Comparison of ENCODE assay signal across 8 cellular contexts in the genomic region with DNA sequence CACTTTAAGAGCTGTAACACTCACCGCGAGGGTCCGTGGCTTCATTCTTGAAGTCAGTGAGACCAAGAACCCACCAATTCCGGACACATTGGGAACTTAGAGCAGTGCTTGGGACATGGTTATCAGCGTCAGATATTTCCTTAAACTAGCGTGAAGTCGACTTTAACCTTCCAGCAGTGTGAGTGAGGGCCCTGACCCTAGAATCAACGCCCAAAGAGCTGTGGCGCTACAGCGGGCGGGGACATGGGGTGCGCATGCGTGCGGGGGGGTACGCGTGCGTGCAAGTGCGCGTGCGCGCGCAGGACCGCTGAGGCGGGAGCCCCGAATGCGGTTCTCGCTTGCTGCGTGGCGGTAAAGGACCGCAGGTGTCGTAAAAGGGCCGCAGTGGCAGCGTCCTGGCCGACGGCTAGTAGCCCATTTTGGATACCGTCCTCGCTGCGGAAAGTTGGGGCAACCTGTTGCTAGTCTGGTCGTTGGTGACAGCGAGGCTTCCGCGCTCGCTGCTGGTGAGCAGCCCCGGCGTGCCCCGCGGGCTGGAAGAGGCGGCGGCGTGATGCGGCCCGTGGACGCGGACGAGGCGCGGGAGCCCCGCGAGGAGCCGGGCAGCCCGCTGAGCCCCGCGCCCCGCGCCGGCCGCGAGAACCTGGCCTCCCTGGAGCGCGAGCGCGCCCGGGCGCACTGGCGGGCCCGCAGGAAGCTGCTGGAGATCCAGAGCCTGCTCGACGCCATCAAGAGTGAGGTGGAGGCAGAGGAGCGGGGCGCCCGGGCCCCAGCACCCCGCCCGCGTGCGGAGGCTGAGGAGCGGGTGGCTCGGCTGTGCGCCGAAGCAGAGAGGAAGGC. TPM values are rescaled to one million over a fixed set of nuclear protein-coding genes. Genes with fewer than 3 reads are reported as not detected.
DNase-seq lines count a peak whose midpoint lies in the region; ATAC-seq and TF ChIP-seq lines count a peak whose summit lies in the region.

No MANE protein-coding gene starts in this region.

- peaks cover 40% of the 10 kb centered on the region for H3K4me1 Mint-ChIP-seq in activated CD4-positive, alpha-beta T cell treated with anti-CD3 and anti-CD28 coated beads for 36 hours

- POLR2A ChIA-PET in activated CD4-positive, alpha-beta T cell treated with anti-CD3 and anti-CD28 coated beads for 36 hours (lab: Charles Lee), result interaction anchor here (0.5 to 3.9 kb wide), 21 partner anchors 10 to 1282 kb away, joined by 3 to 42 read pairs (median 6); partner anchors contain the start of genes BLOC1S4, GRPEL1, MAN2B2 and MRFAP1

- no peaks in the 10 kb centered on the region for H3K27me3 Mint-ChIP-seq in activated CD4-positive, alpha-beta T cell treated with anti-CD3 and anti-CD28 coated beads for 36 hours

- H3K9me3 Mint-ChIP-seq in activated CD4-positive, alpha-beta T cell treated with anti-CD3 and anti-CD28 coated beads for 36 hours (ENCODE audit: low read depth), result no peaks in the 10 kb centered on the region

- TF ChIP-seq CTCF in AG09309 (IDR thresholded peaks at IDR 0.05; ENCODE audit: control insufficient read depth, insufficient read depth, low read depth, low read length, missing control alignments), result no peak

- H3K36me3 Mint-ChIP-seq in activated CD4-positive, alpha-beta T cell treated with anti-CD3 and anti-CD28 coated beads for 36 hours (ENCODE audit: low read depth), result peaks cover 40% of the 10 kb centered on the region

- peak overlapping the region; percentile 93 for H3K4me3 Mint-ChIP-seq in activated CD4-positive, alpha-beta T cell treated with anti-CD3 and anti-CD28 coated beads for 36 hours

- H3K27ac Mint-ChIP-seq in activated CD4-positive, alpha-beta T cell treated with anti-CD3 and anti-CD28 coated beads for 36 hours, result peak overlapping the region; percentile 99

- peak overlapping the region; percentile 64 for H3K4me3 ChIP-seq in AG09309 (ENCODE audit: control insufficient read depth, low read depth, low read length)

- intact Hi-C loops in activated CD4-positive, alpha-beta T cell treated with anti-CD3 and anti-CD28 coated beads for 36 hours (cut with DNase I, micrococcal nuclease), result loop anchor here (1.0 to 2.0 kb wide), 12 partner anchors 15 to 394 kb away; partner anchors contain the start of genes BLOC1S4 (in 2 of the 2), MRFAP1 (in 2 of the 2), MRFAP1L1 (in 2 of the 2) and GRPEL1 (in 1 of the 2)

- CTCF ChIA-PET in activated CD4-positive, alpha-beta T cell treated with anti-CD3 and anti-CD28 coated beads for 36 hours (lab: Charles Lee), result interaction anchor here (0.7 to 3.6 kb wide), 25 partner anchors 10 to 397 kb away, joined by 3 to 44 read pairs (median 6); partner anchors contain the start of genes BLOC1S4, GRPEL1, MRFAP1 and MRFAP1L1

- no peaks in the 10 kb centered on the region for H3K27me3 ChIP-seq in layer of hippocampus (ENCODE audit: control insufficient read depth, insufficient read depth, low read length)

- peak overlapping the region; percentile 83 for H3K27ac ChIP-seq in cingulate gyrus (ENCODE audit: low read depth, low read length)
- peak overlapping the region; percentile 71 for H3K27ac ChIP-seq in layer of hippocampus (ENCODE audit: low read depth, low read length)

- ATAC-seq in GM18909 (IDR thresholded peaks at IDR 0.05; ENCODE audit: poor library complexity, unreplicated experiment) (peak; percentile 73), HG03159 (IDR thresholded peaks at IDR 0.05; ENCODE audit: unreplicated experiment) (peak; percentile 83)
- peak; percentile 77 for ATAC-seq in activated CD4-positive, alpha-beta T cell treated with anti-CD3 and anti-CD28 coated beads for 36 hours

- DNase-seq in AG09309 (ENCODE audit: low read depth) (peak; percentile 86), NCI-H446 treated with DMSO at 0.1 percent for 48 hours (lab: John Stamatoyannopoulos, UW) (peak; percentile 79)
- peak; percentile 96 for DNase-seq in activated CD4-positive, alpha-beta T cell treated with anti-CD3 and anti-CD28 coated beads for 36 hours
- peak; percentile 72 to 91 (median 84) for DNase-seq in stimulated activated CD4-positive, alpha-beta T cell treated with anti-CD3 and anti-CD28 coated beads, Interleukin-1b, Interleukin-23, amount 100 ng/mL, for 24 hours (ENCODE audit: low read depth in 4 of 4, low spot score in 1 of 4)

RNA-seq across cellular contexts. Expression of gene S100P, which starts 19.8 kb away (rescaled TPM):
- 1 to 10 TPM; 1.9 to 2.1 TPM for total RNA-seq in activated CD4-positive, alpha-beta T cell treated with anti-CD3 and anti-CD28 coated beads for 36 hours

RNA-seq across cellular contexts. Expression of gene MRFAP1, which starts 33.4 kb away (rescaled TPM):
- total RNA-seq in activated CD4-positive, alpha-beta T cell treated with anti-CD3 and anti-CD28 coated beads for 36 hours, result 100 to 1,000 TPM in 1 of 2 experiments, 10 to 100 TPM in 1; 66.8 to 122 TPM

RNA-seq across cellular contexts. Expression of gene MRFAP1L1, which starts 35.8 kb away (rescaled TPM):
- 10 to 100 TPM; 36.4 to 45.0 TPM for total RNA-seq in activated CD4-positive, alpha-beta T cell treated with anti-CD3 and anti-CD28 coated beads for 36 hours

RNA-seq across cellular contexts. Expression of gene BLOC1S4, which starts 42.1 kb away (rescaled TPM):
- 10 to 100 TPM; 10.1 to 16.7 TPM for total RNA-seq in activated CD4-positive, alpha-beta T cell treated with anti-CD3 and anti-CD28 coated beads for 36 hours

Comparison
In these comparisons a context has a peak if more than half of its experiments do, and no peak if none do; other contexts are left out.
1. Peak in every context shown above with its lines: DNase-seq, ATAC-seq, H3K4me3 ChIP-seq and H3K27ac ChIP-seq.